1 cellular context compared by ENCODE assay signal in the genomic region with DNA sequence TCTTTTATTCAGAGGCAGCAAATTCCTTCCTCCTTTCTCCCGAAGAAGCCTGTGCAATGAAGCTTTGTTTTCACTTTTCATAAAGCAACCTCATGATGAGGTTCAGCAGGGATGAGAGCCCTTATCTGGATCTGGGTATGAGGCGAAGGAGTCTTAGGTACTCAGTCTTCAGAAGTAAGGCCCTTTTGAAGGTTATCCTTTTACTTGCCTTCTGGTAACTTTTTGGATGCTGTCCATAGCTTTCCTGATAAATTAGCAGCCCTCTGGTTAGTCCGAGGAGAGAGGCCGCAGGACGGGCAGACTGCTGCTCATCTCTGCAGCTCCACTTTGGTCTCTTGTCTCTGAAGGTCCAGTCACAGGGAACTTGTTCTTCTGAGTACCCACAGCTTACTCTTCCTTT.
TF ChIP-seq lines count a peak whose summit lies in the region.

No MANE protein-coding gene starts in this region.

TF ChIP-seq in endothelial cell of umbilical vein, 7 proteins besides CTCF, POLR2A, EP300 and RAD21 (continued from another document):
- TF ChIP-seq JUN (IDR thresholded peaks at IDR 0.05; ENCODE audit: borderline replicate concordance, insufficient read depth, insufficient read length, low read depth) (no peak), GATA2 (IDR thresholded peaks at IDR 0.05; ENCODE audit: insufficient read depth, insufficient read length, low read depth, low read length) (no peak), EZH2 (IDR thresholded peaks at IDR 0.05; ENCODE audit: borderline replicate concordance, low read depth, low read length, severe bottlenecking) (no peak), POLR2AphosphoS5 (IDR thresholded peaks at IDR 0.05; ENCODE audit: insufficient read depth, low read depth, low read length) (no peak), FOS (IDR thresholded peaks at IDR 0.05; ENCODE audit: borderline replicate concordance, insufficient read depth, low read length) (no peak)
- TF ChIP-seq, protein P1, sequence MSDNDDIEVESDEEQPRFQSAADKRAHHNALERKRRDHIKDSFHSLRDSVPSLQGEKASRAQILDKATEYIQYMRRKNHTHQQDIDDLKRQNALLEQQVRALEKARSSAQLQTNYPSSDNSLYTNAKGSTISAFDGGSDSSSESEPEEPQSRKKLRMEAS (IDR thresholded peaks at IDR 0.05; ENCODE audit: insufficient read depth, insufficient read length) = no peak
